ENCODE assay signal across 8 cellular contexts in genomic region chr1:112904071-112904830, GRCh38. TPM values are rescaled to one million over a fixed set of nuclear protein-coding genes. Genes with fewer than 3 reads are reported as not detected.
A peak's percentile ranks its signal among the peaks of the same experiment; 100 is the strongest.
DNase-seq lines count a peak whose midpoint lies in the region; ATAC-seq, FAIRE-seq and TF ChIP-seq lines count a peak whose summit lies in the region.

No MANE protein-coding gene starts in this region.

- peak overlapping the region; percentile 65 for H3K9ac ChIP-seq in keratinocyte (ENCODE audit: control insufficient read depth, extremely low read depth, insufficient read depth, low read length)

- 31% methylated on average over 5 of the region's 5 CpGs for WGBS in suprapubic skin

- intact Hi-C loops in left ventricle myocardium inferior (cut with micrococcal nuclease) (no loop called here), left ventricle myocardium superior (cut with micrococcal nuclease) (loop anchor here (10.0 kb wide), 1 partner anchor 51 kb away; the partner anchor contains the start of gene SLC16A1)

- H3K9me3 ChIP-seq in left ventricle myocardium inferior (replicated peaks) (no peaks in the 10 kb centered on the region), keratinocyte (ENCODE audit: control insufficient read depth, low read depth, low read length) (no peaks in the 10 kb centered on the region), suprapubic skin (no peaks in the 10 kb centered on the region)

- no peak for ATAC-seq in left ventricle myocardium superior

- dilution Hi-C loops in keratinocyte (cut with MboI; ENCODE audit: extremely low pct_ligation_motif_present, low sequenced_read_pairs): no loop called here

- H3K9me1 ChIP-seq in keratinocyte (ENCODE audit: control insufficient read depth, extremely low read depth, insufficient read depth, low read length): no peaks in the 10 kb centered on the region

- H3K36me3 ChIP-seq in left ventricle myocardium inferior (no peaks in the 10 kb centered on the region), keratinocyte (ENCODE audit: control insufficient read depth in 2 of 2, extremely low read depth in 1 of 2, insufficient read depth in 2 of 2, low read length in 2 of 2) (no peaks in the 10 kb centered on the region), suprapubic skin (no peaks in the 10 kb centered on the region)

- no peak overlapping the region for H3K4me3 ChIP-seq in left ventricle myocardium inferior
- H3K4me3 ChIP-seq in keratinocyte (ENCODE audit: control insufficient read depth in 2 of 3, extremely low read depth in 1 of 3, insufficient read depth in 2 of 3, low read depth in 1 of 3, low read length in 3 of 3): peak overlapping the region in 1 of 3 experiments; percentile 6
- H3K4me3 ChIP-seq in suprapubic skin: no peak overlapping the region

- TF ChIP-seq EP300 in suprapubic skin (IDR thresholded peaks at IDR 0.05): no peak

- no peaks in the 10 kb centered on the region for H4K20me1 ChIP-seq in keratinocyte (ENCODE audit: control insufficient read depth, extremely low read depth, insufficient read depth, low read length)

- no peak for FAIRE-seq in keratinocyte (lab: Jason Lieb, UNC)

- TF ChIP-seq POLR2A in suprapubic skin (IDR thresholded peaks at IDR 0.05): no peak

- peak overlapping the region; percentile 82 for H3K4me2 ChIP-seq in keratinocyte (ENCODE audit: control insufficient read depth, extremely low read depth, insufficient read depth, low read depth, low read length)

- H3K27ac ChIP-seq in left ventricle myocardium inferior (replicated peaks): peak overlapping the region; percentile 80
- H3K27ac ChIP-seq in keratinocyte (ENCODE audit: control insufficient read depth, insufficient read depth, low read length): peak overlapping the region; percentile 83
- peak overlapping the region; percentile 39 for H3K27ac ChIP-seq in suprapubic skin

- H3K4me1 ChIP-seq in left ventricle myocardium inferior (peaks cover 43% of the 10 kb centered on the region), keratinocyte (ENCODE audit: control insufficient read depth, extremely low read depth, insufficient read depth, low read length) (peaks cover 49% of the 10 kb centered on the region), suprapubic skin (peaks cover 22% of the 10 kb centered on the region)

- DNase-seq in left ventricle myocardium inferior: no peak
- no peak for DNase-seq in left ventricle myocardium superior
- peak; percentile 25 for DNase-seq in activated CD8-positive, alpha-beta memory T cell treated with anti-CD3 and anti-CD28 coated beads, Interleukin-2, amount 50 U/mL, for 24 hours (ENCODE audit: extremely low read depth)
- DNase-seq in keratinocyte (ENCODE audit: low read depth, low spot score): peak; percentile 92
- DNase-seq in suprapubic skin (ENCODE audit: low spot score in 2 of 2): no peak
- DNase-seq in effector CD4-positive, alpha-beta T cell: no peak
- no peak for DNase-seq in NCI-H1417 (lab: John Stamatoyannopoulos, UW)
- no peak for DNase-seq in NCI-H748 treated with DMSO at 0.1 percent for 48 hours (lab: John Stamatoyannopoulos, UW)

- no peak overlapping the region for H2AFZ ChIP-seq in keratinocyte (ENCODE audit: control insufficient read depth, low read length)

- no peak for TF ChIP-seq CTCF in left ventricle myocardium inferior (IDR thresholded peaks at IDR 0.05; ENCODE audit: borderline replicate concordance)
- no peak for TF ChIP-seq CTCF in keratinocyte (optimal IDR thresholded peaks at IDR 0.05 in 1 of 3, IDR thresholded peaks at IDR 0.05 in 1 of 3, conservative IDR thresholded peaks at IDR 0.05 in 1 of 3; ENCODE audit: extremely low read depth in 1 of 3, insufficient read depth in 2 of 3, low read length in 3 of 3)
- TF ChIP-seq CTCF in suprapubic skin (IDR thresholded peaks at IDR 0.05): no peak

- H3K79me2 ChIP-seq in keratinocyte (ENCODE audit: control insufficient read depth, insufficient read depth, low read length): no peaks in the 10 kb centered on the region

- H3K27me3 ChIP-seq in left ventricle myocardium inferior (ENCODE audit: low read depth) (no peaks in the 10 kb centered on the region), keratinocyte (ENCODE audit: control insufficient read depth, extremely low read depth, insufficient read depth, low read length) (no peaks in the 10 kb centered on the region), suprapubic skin (no peaks in the 10 kb centered on the region)

RNA-seq across cellular contexts. Expression of gene SLC16A1, which starts 51.7 kb away (rescaled TPM):
- total RNA-seq in left ventricle myocardium inferior: 154 TPM
- 123 TPM for total RNA-seq in left ventricle myocardium superior
- polyA plus RNA-seq in keratinocyte: 221 to 269 TPM (median 242 TPM) in 3 replicates
- 66.2 TPM for polyA plus RNA-seq in keratinocyte (2011; ENCODE audit: low read depth)
- 29.6 and 51.5 TPM in 2 replicates for polyA plus RNA-seq in keratinocyte (2011; cell fraction: cytosol; rRNA removed)
- 292 and 392 TPM in 2 replicates for polyA plus RNA-seq in keratinocyte (2011; cell fraction: nucleus; rRNA removed)
- 114 and 178 TPM in 2 replicates for polyA plus RNA-seq in keratinocyte (2012; ENCODE audit: low replicate concordance)
- polyA minus RNA-seq in keratinocyte: 315 to 729 TPM (median 646 TPM) in 3 replicates
- 218 TPM for polyA minus RNA-seq in keratinocyte (2011; cell fraction: cytosol; rRNA and poly(A)+ RNA removed)
- 362 and 575 TPM in 2 replicates for polyA minus RNA-seq in keratinocyte (2011; cell fraction: nucleus; rRNA and poly(A)+ RNA removed)
- total RNA-seq in suprapubic skin: 10 to 100 TPM; 17.0 to 37.2 (median 21.9) TPM

Comparison
In these comparisons a context has a peak if more than half of its experiments do, and no peak if none do; other contexts are left out.
1. DNase-seq: peak in activated CD8-positive, alpha-beta memory T cell treated with anti-CD3 and anti-CD28 coated beads, Interleukin-2, amount 50 U/mL, for 24 hours (single experiment) and keratinocyte (single experiment); none in left ventricle myocardium inferior (single experiment), left ventricle myocardium superior (single experiment), suprapubic skin (0 of 2), effector CD4-positive, alpha-beta T cell (single experiment), NCI-H1417 (0 of 3) and NCI-H748 treated with DMSO at 0.1 percent for 48 hours (single experiment).
2. Peak in every context shown above with its lines, with median percentiles within 50 percentile points of each other: H3K27ac ChIP-seq.